In the genomic region with DNA sequence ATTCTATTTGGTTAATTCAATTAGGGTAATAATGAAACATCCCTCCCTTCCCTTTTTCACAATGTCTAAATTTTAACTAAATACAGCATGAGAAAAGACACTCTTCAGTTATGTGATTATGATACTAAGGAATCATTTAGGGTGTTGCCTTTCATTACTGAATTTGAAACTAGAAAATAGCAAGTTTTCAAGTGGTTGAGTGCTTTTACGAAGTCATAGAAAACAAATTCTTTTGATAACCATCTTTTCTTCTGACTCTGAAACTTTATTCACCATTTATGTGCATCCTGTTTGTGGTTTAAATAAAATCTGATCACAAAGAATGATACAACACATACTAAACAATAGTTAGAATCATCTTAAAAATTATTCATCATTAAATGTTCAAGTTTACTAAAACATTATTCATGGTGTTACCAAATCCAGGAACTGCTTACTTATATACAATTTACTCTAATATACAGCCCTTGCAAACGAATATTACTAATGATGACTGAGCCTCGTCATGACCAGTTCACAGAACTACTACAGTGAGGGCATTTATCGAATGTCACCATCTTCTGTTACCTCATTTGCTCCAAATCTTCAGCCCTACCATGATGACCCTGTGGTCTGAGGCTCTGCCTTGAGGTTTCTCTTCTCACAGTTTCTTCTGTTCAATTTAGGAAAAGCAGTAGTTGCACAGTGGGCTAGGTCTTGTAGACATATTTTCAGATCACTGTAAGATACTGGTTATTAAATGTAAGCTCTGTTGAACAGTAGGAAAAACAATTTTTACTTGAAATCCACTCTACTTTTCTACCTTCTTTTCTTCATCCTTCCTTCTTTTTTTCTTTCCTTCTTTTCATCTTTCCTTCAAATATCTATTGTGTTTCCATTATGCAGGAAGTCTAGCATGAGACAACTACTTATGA, we compare ENCODE assay signal across 20 cellular contexts. TPM values are rescaled to one million over a fixed set of nuclear protein-coding genes. Genes with fewer than 3 reads are reported as not detected.
"Had no signal": no experiment of that assay in that cellular context is flagged by ENCODE, and none has a peak within 500 bp of the region (broad histone marks: within the 10 kb centered on the region; RNA-seq: fewer than 3 reads in every experiment).

No MANE protein-coding gene starts in this region.

- H3K36me3 ChIP-seq: esophagus squamous epithelium, prostate gland, stomach, upper lobe of left lung had no signal

- H3K4me3 ChIP-seq: coronary artery, esophagus squamous epithelium, prostate gland, smooth muscle cell, stomach, testis, upper lobe of left lung had no signal

- ATAC-seq: right cardiac atrium, SK-N-SH treated with all-trans-retinoic acid at 6 μM for 48 hours had no signal

- H3K4me1 ChIP-seq: esophagus squamous epithelium, prostate gland, stomach, testis, upper lobe of left lung had no signal

- H3K4me3 Mint-ChIP-seq: activated CD4-positive, alpha-beta T cell treated with anti-CD3 and anti-CD28 coated beads, Interleukin-2, amount 10 ng/mL, durations not matched to agents 7 days and 5 days; immature natural killer cell had no signal

- H3K9me3 Mint-ChIP-seq: activated CD4-positive, alpha-beta T cell treated with anti-CD3 and anti-CD28 coated beads, Interleukin-2, amount 10 ng/mL, durations not matched to agents 7 days and 5 days had no signal

- H3K4me2 ChIP-seq: smooth muscle cell had no signal

- H3K27ac ChIP-seq: coronary artery, esophagus squamous epithelium, prostate gland, stomach, testis, upper lobe of left lung had no signal

- DNase-seq: activated CD4-positive, alpha-beta T cell treated with anti-CD3 and anti-CD28 coated beads, Interleukin-2, amount 10 ng/mL, durations not matched to agents 7 days and 5 days; activated effector memory CD4-positive, alpha-beta T cell treated with Interleukin-2 at 50 U/mL for 16 hours; activated naive CD4-positive, alpha-beta T cell treated with anti-CD3 and anti-CD28 coated beads, Interleukin-2, amount 50 U/mL, for 16 hours; central memory CD4-positive, alpha-beta T cell; esophagus squamous epithelium; immature natural killer cell; mesendoderm; right cardiac atrium; stomach; testis; upper lobe of left lung had no signal

- H3K9me3 ChIP-seq: esophagus squamous epithelium, prostate gland, stomach, testis, upper lobe of left lung had no signal

- H3K27me3 ChIP-seq: testis, upper lobe of left lung had no signal

- H3K27ac Mint-ChIP-seq: activated CD4-positive, alpha-beta T cell treated with anti-CD3 and anti-CD28 coated beads, Interleukin-2, amount 10 ng/mL, durations not matched to agents 7 days and 5 days; immature natural killer cell had no signal

- H3K36me3 Mint-ChIP-seq: immature natural killer cell had no signal

- FAIRE-seq: endothelial cell of umbilical vein had no signal

- H3K4me1 Mint-ChIP-seq: activated CD4-positive, alpha-beta T cell treated with anti-CD3 and anti-CD28 coated beads, Interleukin-2, amount 10 ng/mL, durations not matched to agents 7 days and 5 days had no signal

RNA-seq across cellular contexts. Expression of a gene that starts 18.3 kb away (rescaled TPM):
- total RNA-seq: activated CD4-positive, alpha-beta T cell treated with anti-CD3 and anti-CD28 coated beads, Interleukin-2, amount 10 ng/mL, durations not matched to agents 7 days and 5 days; endothelial cell of umbilical vein; esophagus squamous epithelium; fibroblast of villous mesenchyme; lower leg skin; omental fat pad; prostate gland; right cardiac atrium; smooth muscle cell; stomach; testis; upper lobe of left lung had no signal
- polyA plus RNA-seq: endothelial cell of umbilical vein, immature natural killer cell, neural cell, right cardiac atrium, smooth muscle cell, stomach had no signal

RNA-seq across cellular contexts. Expression of a gene that starts 40.8 kb away (rescaled TPM):
- total RNA-seq: activated CD4-positive, alpha-beta T cell treated with anti-CD3 and anti-CD28 coated beads, Interleukin-2, amount 10 ng/mL, durations not matched to agents 7 days and 5 days; endothelial cell of umbilical vein; esophagus squamous epithelium; fibroblast of villous mesenchyme; lower leg skin; omental fat pad; prostate gland; right cardiac atrium; smooth muscle cell; stomach; upper lobe of left lung had no signal
- polyA plus RNA-seq: endothelial cell of umbilical vein, immature natural killer cell, neural cell, right cardiac atrium, smooth muscle cell, stomach had no signal
